ENCODE assay signal across 20 cellular contexts in the genomic region with DNA sequence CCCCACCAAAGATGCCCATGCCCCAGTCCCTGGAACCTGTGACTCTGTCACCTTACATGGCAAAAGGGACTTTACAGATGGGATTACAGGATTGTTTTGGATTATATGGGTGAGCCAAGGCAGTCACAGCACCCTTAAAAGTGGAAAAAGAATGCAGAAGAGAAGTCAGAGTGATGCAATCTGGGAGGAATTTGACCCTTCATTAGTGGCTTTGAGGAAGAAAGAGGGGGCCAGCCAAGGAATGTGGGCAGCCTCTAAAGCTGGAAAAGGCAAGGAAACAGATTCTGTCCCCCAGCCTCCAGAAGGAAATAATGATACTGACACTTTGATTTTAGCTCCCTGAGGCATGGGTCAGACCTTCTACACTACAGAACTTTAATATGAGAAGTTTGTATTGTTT.
DNase-seq lines count a peak whose midpoint lies in the region; ATAC-seq and TF ChIP-seq lines count a peak whose summit lies in the region.
"Had no signal": no experiment of that assay in that cellular context is flagged by ENCODE, and none has a peak within 500 bp of the region (broad histone marks: within the 10 kb centered on the region; RNA-seq: fewer than 3 reads in every experiment).

No MANE protein-coding gene starts in this region.

- DNase-seq in EL (peak; percentile 61), astrocyte of the hippocampus (ENCODE audit: low read depth, low spot score) (peak; percentile 53), mesendoderm (peak; percentile 69), nucleus accumbens (lab: John Stamatoyannopoulos, UW) (no peak), ascending aorta (ENCODE audit: low spot score in 2 of 2) (no peak), CD1c-positive myeloid dendritic cell (ENCODE audit: extremely low spot score) (no peak)
- DNase-seq: AML-193; DMS 273 treated with DMSO at 0.1 percent for 48 hours; DND-41; GDM1; NCI-H187; NCI-H2107; NCI-H510A; NCI-H748 treated with DMSO at 0.1 percent for 48 hours; NK-92 treated with Interleukin-12 subunit alpha and Interleukin-12 subunit beta, amount 100 ng/mL, for 24 hours; Peyer's patch; Right ventricle myocardium superior had no signal

- no peaks in the 10 kb centered on the region for H3K79me1 ChIP-seq in mesendoderm (ENCODE audit: low read length)

- H3K4ac ChIP-seq in mesendoderm (ENCODE audit: low read depth, low read length), result no peak overlapping the region

- H3K36me3 ChIP-seq in mesendoderm (ENCODE audit: control insufficient read depth, insufficient read depth, low read length) (no peaks in the 10 kb centered on the region), ascending aorta (no peaks in the 10 kb centered on the region)
- H3K36me3 ChIP-seq: Peyer's patch had no signal

- H3K56ac ChIP-seq in mesendoderm (ENCODE audit: low read length), result no peak overlapping the region

- peak overlapping the region; percentile 78 for H2BK120ac ChIP-seq in mesendoderm (ENCODE audit: low read depth, low read length)

- H3K9ac ChIP-seq in mesendoderm (ENCODE audit: low read length), result no peak overlapping the region

- H3K18ac ChIP-seq in mesendoderm (ENCODE audit: low read length), result no peak overlapping the region

- no peaks in the 10 kb centered on the region for H3K79me2 ChIP-seq in mesendoderm (ENCODE audit: control insufficient read depth, insufficient read depth, low read length)

- H4K8ac ChIP-seq in mesendoderm (ENCODE audit: low read depth, low read length), result no peak overlapping the region

- no peak overlapping the region for H2BK15ac ChIP-seq in mesendoderm (replicated peaks; ENCODE audit: low read depth)

- no peaks in the 10 kb centered on the region for H3K27me3 ChIP-seq in mesendoderm (ENCODE audit: insufficient read depth, low read length, poor library complexity)
- H3K27me3 ChIP-seq in ascending aorta, result no peaks in the 10 kb centered on the region
- H3K27me3 ChIP-seq: Peyer's patch had no signal

- no peak for ATAC-seq in HG03460 (IDR thresholded peaks at IDR 0.05; ENCODE audit: unreplicated experiment)
- ATAC-seq: HCT116 had no signal

- H2AK5ac ChIP-seq in mesendoderm (ENCODE audit: low read length), result no peak overlapping the region

- H4K5ac ChIP-seq in mesendoderm (ENCODE audit: low read length), result no peak overlapping the region

- H3K27ac ChIP-seq in mesendoderm (ENCODE audit: low read depth, low read length) (no peak overlapping the region), ascending aorta (no peak overlapping the region)
- H3K27ac ChIP-seq: Peyer's patch, SK-N-MC had no signal

- no peaks in the 10 kb centered on the region for H3K9me3 ChIP-seq in ascending aorta
- H3K9me3 ChIP-seq: Peyer's patch had no signal

- no peak overlapping the region for H3K23ac ChIP-seq in mesendoderm (ENCODE audit: low read length)

- H3K4me3 ChIP-seq in mesendoderm (ENCODE audit: low read length) (no peak overlapping the region), ascending aorta (no peak overlapping the region)
- H3K4me3 ChIP-seq: Peyer's patch, SK-N-MC had no signal

- H3K4me1 ChIP-seq in mesendoderm (ENCODE audit: control insufficient read depth, low read depth, low read length) (no peaks in the 10 kb centered on the region), ascending aorta (no peaks in the 10 kb centered on the region)
- H3K4me1 ChIP-seq: Peyer's patch had no signal

- TF ChIP-seq CTCF in ascending aorta (IDR thresholded peaks at IDR 0.05), result no peak

- no peak overlapping the region for H3K4me2 ChIP-seq in mesendoderm (ENCODE audit: low read length)

- no peak overlapping the region for H2BK5ac ChIP-seq in mesendoderm (ENCODE audit: low read length)

- intact Hi-C loops in ascending aorta (cut with DNase I), result no loop called here

Comparison
In these comparisons a context has a peak if more than half of its experiments do, and no peak if none do; other contexts are left out.
1. DNase-seq: peak in EL (single experiment), astrocyte of the hippocampus (single experiment) and mesendoderm (single experiment); none in nucleus accumbens (0 of 56), ascending aorta (0 of 2) and CD1c-positive myeloid dendritic cell (single experiment).